In genomic region chr2:15050483-15050882, GRCh38 we compare ENCODE assay signal across 1 cellular context.
TF ChIP-seq lines count a peak whose summit lies in the region.

No MANE protein-coding gene starts in this region.

TF ChIP-seq in HEK293, 187 proteins besides CTCF, POLR2A, EP300 and RAD21 (continued from another document):
- no peak for TF ChIP-seq ZNF214 (tag by site-specific recombination; IDR thresholded peaks at IDR 0.05; ENCODE audit: borderline replicate concordance)
- no peak for TF ChIP-seq ZNF785 (tag by site-specific recombination; IDR thresholded peaks at IDR 0.05)
- peak; percentile 23; the same call in 1 of the 2 replicates for TF ChIP-seq ZNF324 (tag by site-specific recombination; IDR thresholded peaks at IDR 0.05)
